Comparison of ENCODE assay signal across 9 cellular contexts in genomic region chr17:36934144-36934758, GRCh38. TPM values are rescaled to one million over a fixed set of nuclear protein-coding genes. Genes with fewer than 3 reads are reported as not detected.
DNase-seq lines count a peak whose midpoint lies in the region; ATAC-seq, FAIRE-seq and TF ChIP-seq lines count a peak whose summit lies in the region.
"Had no signal": no experiment of that assay in that cellular context is flagged by ENCODE, and none has a peak within 500 bp of the region (broad histone marks: within the 10 kb centered on the region; RNA-seq: fewer than 3 reads in every experiment).

No MANE protein-coding gene starts in this region.

- no peak for TF ChIP-seq POLR2A in GM12891 (IDR thresholded peaks at IDR 0.05; ENCODE audit: low read depth, low read length)

- peaks cover 23% of the 10 kb centered on the region for H3K4me1 ChIP-seq in right cardiac atrium (ENCODE audit: control insufficient read depth, insufficient read depth, low read length)

- H3K27ac Mint-ChIP-seq in activated naive CD8-positive, alpha-beta T cell treated with anti-CD3 and anti-CD28 coated beads, Interleukin-2, amount 50 U/mL, for 24 hours: no peak overlapping the region
- H3K27ac Mint-ChIP-seq in memory B cell: peak overlapping the region; percentile 35

- no peak for DNase-seq in right cardiac atrium
- DNase-seq in Right ventricle myocardium inferior (ENCODE audit: missing footprints): no peak
- no peak for DNase-seq in activated naive CD8-positive, alpha-beta T cell treated with anti-CD3 and anti-CD28 coated beads, Interleukin-2, amount 50 U/mL, for 24 hours
- DNase-seq in memory B cell (ENCODE audit: low spot score in 2 of 2): peak in 1 of 2 donors; percentile 34
- no peak for DNase-seq in SHP77 treated with DMSO at 0.1 percent for 48 hours (lab: John Stamatoyannopoulos, UW)
- DNase-seq in NCI-H1417 (lab: John Stamatoyannopoulos, UW): no peak
- DNase-seq in GM12891 (ENCODE audit: insufficient read length, low spot score): no peak

- no peak for FAIRE-seq in GM12891 (lab: Jason Lieb, UNC)

- H3K27me3 ChIP-seq in right cardiac atrium (ENCODE audit: control insufficient read depth, insufficient read depth): no peaks in the 10 kb centered on the region

- H3K36me3 Mint-ChIP-seq in activated naive CD8-positive, alpha-beta T cell treated with anti-CD3 and anti-CD28 coated beads, Interleukin-2, amount 50 U/mL, for 24 hours (ENCODE audit: low read depth): no peaks in the 10 kb centered on the region
- H3K36me3 Mint-ChIP-seq in memory B cell: peaks cover 2% of the 10 kb centered on the region

- 3% methylated on average over 31 of the region's 31 CpGs for WGBS in right cardiac atrium

- intact Hi-C loops in right cardiac atrium (cut with DNase I): no loop called here
- intact Hi-C loops in Right ventricle myocardium inferior (cut with DNase I): no loop called here

- peaks cover 91% of the 10 kb centered on the region for H3K27me3 Mint-ChIP-seq in activated naive CD8-positive, alpha-beta T cell treated with anti-CD3 and anti-CD28 coated beads, Interleukin-2, amount 50 U/mL, for 24 hours
- peaks cover 37% of the 10 kb centered on the region for H3K27me3 Mint-ChIP-seq in memory B cell

- peak overlapping the region; percentile 5 for H3K4me3 ChIP-seq in right cardiac atrium (ENCODE audit: low read length)
- H3K4me3 ChIP-seq: mucosa of descending colon had no signal

- H3K27ac ChIP-seq in right cardiac atrium (ENCODE audit: low read length): no peak overlapping the region

- H3K9me3 Mint-ChIP-seq in activated naive CD8-positive, alpha-beta T cell treated with anti-CD3 and anti-CD28 coated beads, Interleukin-2, amount 50 U/mL, for 24 hours: no peaks in the 10 kb centered on the region
- no peaks in the 10 kb centered on the region for H3K9me3 Mint-ChIP-seq in memory B cell

- no peaks in the 10 kb centered on the region for H3K9me3 ChIP-seq in right cardiac atrium (ENCODE audit: control insufficient read depth, low read length)
- H3K9me3 ChIP-seq: mucosa of descending colon had no signal

- H3K4me3 Mint-ChIP-seq in activated naive CD8-positive, alpha-beta T cell treated with anti-CD3 and anti-CD28 coated beads, Interleukin-2, amount 50 U/mL, for 24 hours: peak overlapping the region; percentile 40
- no peak overlapping the region for H3K4me3 Mint-ChIP-seq in memory B cell

- peaks cover 55% of the 10 kb centered on the region for H3K4me1 Mint-ChIP-seq in activated naive CD8-positive, alpha-beta T cell treated with anti-CD3 and anti-CD28 coated beads, Interleukin-2, amount 50 U/mL, for 24 hours
- H3K4me1 Mint-ChIP-seq in memory B cell: peaks cover 36% of the 10 kb centered on the region

- ATAC-seq in right cardiac atrium (peak in 1 of 2 donors; percentile 9), Right ventricle myocardium inferior (no peak), memory B cell (ENCODE audit: low read depth) (no peak), HG02852 (IDR thresholded peaks at IDR 0.05; ENCODE audit: unreplicated experiment) (no peak)
- ATAC-seq in activated naive CD8-positive, alpha-beta T cell treated with anti-CD3 and anti-CD28 coated beads, Interleukin-2, amount 50 U/mL, for 24 hours: no peak
- ATAC-seq: mucosa of descending colon had no signal

TF ChIP-seq in GM12891, 5 proteins besides CTCF, POLR2A, EP300 and RAD21:
- TF ChIP-seq POU2F2 (IDR thresholded peaks at IDR 0.05; ENCODE audit: low read depth, low read length) (no peak), PAX5 (IDR thresholded peaks at IDR 0.05; ENCODE audit: insufficient read depth, low read length, severe bottlenecking) (no peak), POLR2AphosphoS5 (IDR thresholded peaks at IDR 0.05; ENCODE audit: low read depth, low read length) (no peak), SPI1 (IDR thresholded peaks at IDR 0.05; ENCODE audit: low read depth, low read length) (no peak), TAF1 (IDR thresholded peaks at IDR 0.05; ENCODE audit: low read depth, low read length) (no peak)

RNA-seq across cellular contexts. Expression of gene LHX1, which starts 3.0 kb away (rescaled TPM):
- total RNA-seq in right cardiac atrium: not detected
- not detected for polyA plus RNA-seq in right cardiac atrium
- not detected for total RNA-seq in Right ventricle myocardium inferior
- 0.10 TPM for polyA plus RNA-seq in GM12891 (2012; ENCODE audit: low read depth, missing spikeins)
- total RNA-seq: mucosa of descending colon had no signal

RNA-seq across cellular contexts. Expression of gene AATF, which starts 14.5 kb away (rescaled TPM):
- 10 to 100 TPM; 22.2 to 32.9 (median 24.5) TPM for total RNA-seq in right cardiac atrium
- 19.9 TPM for polyA plus RNA-seq in right cardiac atrium
- 23.9 TPM for total RNA-seq in Right ventricle myocardium inferior
- 81.9 TPM for polyA plus RNA-seq in GM12891 (2012; ENCODE audit: low read depth, missing spikeins)
